In genomic region chr11:67993821-67994220, GRCh38 we compare ENCODE assay signal across 8 cellular contexts. TPM values are rescaled to one million over a fixed set of nuclear protein-coding genes. Genes with fewer than 3 reads are reported as not detected.
DNase-seq lines count a peak whose midpoint lies in the region; ATAC-seq, FAIRE-seq and TF ChIP-seq lines count a peak whose summit lies in the region.
"Not testable (repeated sequence)": the region's sequence is repeated elsewhere in the genome, so short reads cannot be mapped to it uniquely, and the experiment has no call there.

No MANE protein-coding gene starts in this region.

- not testable (repeated sequence) for H3K4me2 ChIP-seq in OCI-LY1 (ENCODE audit: low read length); K562 (ENCODE audit: insufficient read depth, low read length)

- H3K4me1 ChIP-seq in OCI-LY1 (ENCODE audit: insufficient read depth, low read length, severe bottlenecking) (peaks cover 17% of the 10 kb centered on the region), K562 (replicated peaks in 1 of 2; ENCODE audit: control insufficient read depth in 2 of 2, insufficient read depth in 2 of 2, low read length in 2 of 2) (peaks cover 8 to 33% of the 10 kb centered on the region in 2 experiments; a peak in 4 of 5 replicates)

- in situ Hi-C loops in K562 (cut with MboI) = not testable (repeated sequence)

- not testable (repeated sequence) for H3K4me3 ChIP-seq in OCI-LY1 (ENCODE audit: low read depth, low read length, poor library complexity, severe bottlenecking); K562

- H3K9me1 ChIP-seq in K562 (ENCODE audit: control insufficient read depth, insufficient read depth, low read length) = not testable (repeated sequence)

- not testable (repeated sequence) for H3K27ac Mint-ChIP-seq in neural crest cell (ENCODE audit: unreplicated experiment)

- WGBS in K562 (ENCODE audit: insufficient coverage, low coverage, missing lambda C conversion rate) = 7% methylated on average over 11 of the region's 12 CpGs

- POLR2A ChIA-PET in K562 (lab: Yijun Ruan, JAX) = interaction anchor here (1.2 kb wide), 1 partner anchor 44 kb away, joined by 3 read pairs; no protein-coding TSS in a partner anchor

- H3F3A ChIP-seq in OCI-LY1 (ENCODE audit: insufficient read depth, low read length) = not testable (repeated sequence)

- not testable (repeated sequence) for H3K9me2 ChIP-seq in OCI-LY1 (ENCODE audit: low read depth, low read length)

- H3K27me3 Mint-ChIP-seq in neural crest cell (ENCODE audit: low read depth) = peaks cover 46% of the 10 kb centered on the region

- not testable (repeated sequence) for H3K79me2 ChIP-seq in OCI-LY1 (ENCODE audit: insufficient read depth, low read length); K562 (ENCODE audit: control insufficient read depth, insufficient read depth, low read length)

- not testable (repeated sequence) for H3K9ac ChIP-seq in OCI-LY1 (ENCODE audit: low read length); K562 (ENCODE audit: insufficient read depth in 1 of 2, low read depth in 2 of 2, low read length in 2 of 2)

- H3K27ac ChIP-seq in OCI-LY1 (ENCODE audit: low read depth, low read length, poor library complexity, severe bottlenecking) = peak overlapping the region; percentile 49
- not testable (repeated sequence) for H3K27ac ChIP-seq in K562 (ENCODE audit: extremely low read depth, low read depth, low read length)

- not testable (repeated sequence) for H3K4me1 Mint-ChIP-seq in neural crest cell

- not testable (repeated sequence) for H3K27me3 ChIP-seq in OCI-LY1 (ENCODE audit: insufficient read depth, low read length); K562 (ENCODE audit: control insufficient read depth in 2 of 2, insufficient read depth in 2 of 2, low read length in 2 of 2)

- peak; percentile 54 for DNase-seq in COR-L47 (lab: John Stamatoyannopoulos, UW)
- DNase-seq in HT-29 (ENCODE audit: low spot score) = peak; percentile 50
- peak; percentile 28 to 29 for DNase-seq in activated CD4-positive, alpha-beta T cell treated with anti-CD3 and anti-CD28 coated beads, Interleukin-2, amount 50 U/mL, for 4 hours
- DNase-seq in K562 (ENCODE audit: extremely low read depth in 1 of 4, low spot score in 3 of 4) = peak in 2 of 4 experiments; percentile 5 to 50
- DNase-seq in germinal center (ENCODE audit: low spot score) = peak; percentile 42
- not testable (repeated sequence) for DNase-seq in neural crest cell (ENCODE audit: low read depth, low spot score)
- peak; percentile 13 for DNase-seq in superior temporal gyrus (ENCODE audit: extremely low spot score)

- H3K4me3 Mint-ChIP-seq in neural crest cell = not testable (repeated sequence)

- intact Hi-C loops in K562 (cut with micrococcal nuclease) = not testable (repeated sequence)

- not testable (repeated sequence) for H3K36me3 ChIP-seq in OCI-LY1 (ENCODE audit: insufficient read depth, low read length); K562 (ENCODE audit: control insufficient read depth, insufficient read depth, low read length)

- not testable (repeated sequence) for TF ChIP-seq EP300 in K562 (IDR thresholded peaks at IDR 0.05; ENCODE audit: low read length)

- not testable (repeated sequence) for H3K9me3 Mint-ChIP-seq in neural crest cell

- not testable (repeated sequence) for ATAC-seq in K562

- not testable (repeated sequence) for H2AFZ ChIP-seq in OCI-LY1 (ENCODE audit: low read length); K562 (ENCODE audit: low read depth, low read length)

- H3K36me3 Mint-ChIP-seq in neural crest cell (ENCODE audit: low read depth) = not testable (repeated sequence)

- TF ChIP-seq RAD21 in K562 (CRISPR knock-in tag; conservative IDR thresholded peaks at IDR 0.05 in 1 of 2, IDR thresholded peaks at IDR 0.05 in 1 of 2) = peak; percentile 53 to 76

- CTCF ChIA-PET in K562 (lab: Yijun Ruan, JAX; ENCODE audit: low intra/inter-chr PET ratio) = not testable (repeated sequence)

- not testable (repeated sequence) for TF ChIP-seq POLR2A in K562 (conservative IDR thresholded peaks at IDR 0.05)

- not testable (repeated sequence) for BruUV-seq in K562 (replicated peaks; lab: Mats Ljungman, UMichigan)

- H3K9me3 ChIP-seq in OCI-LY1 (ENCODE audit: low read length); K562 (replicated peaks; ENCODE audit: control insufficient read depth, insufficient read depth, low read depth, low read length): not testable (repeated sequence)

- not testable (repeated sequence) for FAIRE-seq in K562 (lab: Jason Lieb, UNC)

- not testable (repeated sequence) for H4K20me1 ChIP-seq in OCI-LY1 (ENCODE audit: insufficient read depth, low read length); K562 (replicated peaks; ENCODE audit: control insufficient read depth, insufficient read depth, low read length)

- TF ChIP-seq CTCF in OCI-LY1 (IDR thresholded peaks at IDR 0.05; ENCODE audit: low read length) = peak; percentile 46
- peak; percentile 59 to 62 (median 59) for TF ChIP-seq CTCF in K562 (IDR thresholded peaks at IDR 0.05 in 2 of 3, conservative IDR thresholded peaks at IDR 0.05 in 1 of 3; ENCODE audit: insufficient read depth in 2 of 3, low read depth in 1 of 3, low read length in 3 of 3)
- TF ChIP-seq CTCF in neural crest cell (conservative IDR thresholded peaks at IDR 0.05) = peak; percentile 72

RNA-seq across cellular contexts. Expression of gene UNC93B1, which starts 10.1 kb away (rescaled TPM):
- total RNA-seq in HT-29 (2014; rRNA removed; shearing (Covaris generic)) = 164 and 197 TPM in 2 replicates
- total RNA-seq in K562 (2011; cell fraction: chromatin; rRNA removed; ENCODE audit: low replicate concordance) = 14.0 and 42.4 TPM in 2 replicates
- 38.0 and 40.8 TPM in 2 replicates for total RNA-seq in K562 (2011; cell fraction: nucleolus; rRNA removed)
- 17.3 and 24.9 TPM in 2 replicates for total RNA-seq in K562 (2011; cell fraction: nucleoplasm; rRNA removed)
- total RNA-seq in K562 (2014; rRNA removed) = 10.1 and 12.2 TPM in 2 replicates
- 3.7 and 4.3 TPM in 2 replicates for total RNA-seq in K562 (2014; rRNA removed; fragmentation: Illumina TruSeq; extraction: Trizol)
- total RNA-seq in K562 (2015; rRNA removed; fragmentation: Illumina TruSeq; extraction: Trizol) = 2.3 and 3.3 TPM in 2 replicates
- total RNA-seq in K562 (2021) = 13.6 and 14.1 TPM in 2 replicates
- polyA plus RNA-seq in K562 (2011; rRNA removed) = 8.6 and 10.0 TPM in 2 replicates
- polyA plus RNA-seq in K562 (2011; cell fraction: cytosol; rRNA removed) = 11.3 and 17.7 TPM in 2 replicates
- 30.9 and 40.1 TPM in 2 replicates for polyA plus RNA-seq in K562 (2011; cell fraction: nucleus; rRNA removed)
- polyA plus RNA-seq in K562 (2012) = 6.5 and 9.5 TPM in 2 replicates
- 5.1 and 6.5 TPM in 2 replicates for polyA plus RNA-seq in K562 (2014; fragmentation: Illumina TruSeq; extraction: Trizol)
- under 1 TPM; 0.10 to 0.17 TPM for polyA plus RNA-seq in K562 (2014; fragmentation: Nextera tagmentation; extraction: Ambion mirVana)
- 7.3 and 11.6 TPM in 2 replicates for polyA plus RNA-seq in K562 (2014; rRNA removed)
- 5.2 and 8.3 TPM in 2 replicates for polyA minus RNA-seq in K562 (2011; rRNA and poly(A)+ RNA removed)
- polyA minus RNA-seq in K562 (2011; cell fraction: cytosol; rRNA and poly(A)+ RNA removed) = 9.3 and 11.6 TPM in 2 replicates
- 12.3 and 12.5 TPM in 2 replicates for polyA minus RNA-seq in K562 (2011; cell fraction: nucleus; rRNA and poly(A)+ RNA removed)
- 3.9 and 4.3 TPM in 2 replicates for total RNA-seq in neural crest cell

RNA-seq across cellular contexts. Expression of gene ALDH3B1, which starts 16.3 kb away (rescaled TPM):
- total RNA-seq in HT-29 (2014; rRNA removed; shearing (Covaris generic)) = 108 and 113 TPM in 2 replicates
- 0.14 and 0.70 TPM in 2 replicates for total RNA-seq in K562 (2011; cell fraction: chromatin; rRNA removed; ENCODE audit: low replicate concordance)
- 0.13 and 0.17 TPM in 2 replicates for total RNA-seq in K562 (2011; cell fraction: nucleolus; rRNA removed)
- total RNA-seq in K562 (2011; cell fraction: nucleoplasm; rRNA removed) = 0.07 and 0.15 TPM in 2 replicates
- total RNA-seq in K562 (2014; rRNA removed) (0.37 TPM in 1 of 2 replicates, not detected in the other), K562 (2014; rRNA removed; fragmentation: Illumina TruSeq; extraction: Trizol) (0.04 TPM in 1 of 2 replicates, not detected in the other), K562 (2015; rRNA removed; fragmentation: Illumina TruSeq; extraction: Trizol) (0.07 and 0.08 TPM in 2 replicates), K562 (2021) (0.13 and 0.35 TPM in 2 replicates), neural crest cell (0.23 and 0.35 TPM in 2 replicates)
- polyA plus RNA-seq in K562 (2011; rRNA removed) (0.10 and 0.19 TPM in 2 replicates), K562 (2014; fragmentation: Illumina TruSeq; extraction: Trizol) (0.06 and 0.15 TPM in 2 replicates), K562 (2014; fragmentation: Nextera tagmentation; extraction: Ambion mirVana) (under 1 TPM in 1 of 2 experiments, not detected in 1; 0.01 TPM), K562 (2014; rRNA removed) (0.21 and 0.43 TPM in 2 replicates)
- polyA plus RNA-seq in K562 (2011; cell fraction: cytosol; rRNA removed) = 0.18 and 0.36 TPM in 2 replicates
- polyA plus RNA-seq in K562 (2011; cell fraction: nucleus; rRNA removed) = 0.21 and 0.30 TPM in 2 replicates
- 0.42 and 1.4 TPM in 2 replicates for polyA plus RNA-seq in K562 (2012)
- 0.03 TPM in 1 of 2 replicates, not detected in the other for polyA minus RNA-seq in K562 (2011; rRNA and poly(A)+ RNA removed)
- 1.5 TPM in 1 of 2 replicates, not detected in the other for polyA minus RNA-seq in K562 (2011; cell fraction: cytosol; rRNA and poly(A)+ RNA removed)
- polyA minus RNA-seq in K562 (2011; cell fraction: nucleus; rRNA and poly(A)+ RNA removed) = 0.11 and 0.54 TPM in 2 replicates

RNA-seq across cellular contexts. Expression of gene NDUFS8, which starts 36.7 kb away (rescaled TPM):
- total RNA-seq in HT-29 (2014; rRNA removed; shearing (Covaris generic)) = 564 and 590 TPM in 2 replicates
- 41.2 and 158 TPM in 2 replicates for total RNA-seq in K562 (2011; cell fraction: chromatin; rRNA removed; ENCODE audit: low replicate concordance)
- total RNA-seq in K562 (2011; cell fraction: nucleolus; rRNA removed) = 168 and 170 TPM in 2 replicates
- total RNA-seq in K562 (2011; cell fraction: nucleoplasm; rRNA removed) = 99.4 and 102 TPM in 2 replicates
- total RNA-seq in K562 (2014; rRNA removed) (351 and 419 TPM in 2 replicates), K562 (2014; rRNA removed; fragmentation: Illumina TruSeq; extraction: Trizol) (60.0 and 91.3 TPM in 2 replicates), K562 (2015; rRNA removed; fragmentation: Illumina TruSeq; extraction: Trizol) (146 and 150 TPM in 2 replicates), K562 (2021) (271 and 294 TPM in 2 replicates), neural crest cell (150 and 155 TPM in 2 replicates)
- polyA plus RNA-seq in K562 (2011; rRNA removed) (67.2 and 68.7 TPM in 2 replicates), K562 (2014; fragmentation: Illumina TruSeq; extraction: Trizol) (101 and 156 TPM in 2 replicates), K562 (2014; fragmentation: Nextera tagmentation; extraction: Ambion mirVana) (10 to 100 TPM; 36.5 to 65.1 TPM), K562 (2014; rRNA removed) (241 and 257 TPM in 2 replicates)
- polyA plus RNA-seq in K562 (2011; cell fraction: cytosol; rRNA removed) = 181 and 505 TPM in 2 replicates
- 116 and 178 TPM in 2 replicates for polyA plus RNA-seq in K562 (2011; cell fraction: nucleus; rRNA removed)
- 247 and 317 TPM in 2 replicates for polyA plus RNA-seq in K562 (2012)
- polyA minus RNA-seq in K562 (2011; rRNA and poly(A)+ RNA removed) = 28.2 and 47.3 TPM in 2 replicates
- polyA minus RNA-seq in K562 (2011; cell fraction: cytosol; rRNA and poly(A)+ RNA removed) = 128 and 135 TPM in 2 replicates
- polyA minus RNA-seq in K562 (2011; cell fraction: nucleus; rRNA and poly(A)+ RNA removed) = 55.5 and 65.1 TPM in 2 replicates

RNA-seq across cellular contexts. Expression of gene TCIRG1, which starts 45.0 kb away (rescaled TPM):
- 219 and 232 TPM in 2 replicates for total RNA-seq in HT-29 (2014; rRNA removed; shearing (Covaris generic))
- total RNA-seq in K562 (2011; cell fraction: chromatin; rRNA removed; ENCODE audit: low replicate concordance) = 106 and 531 TPM in 2 replicates
- 492 and 517 TPM in 2 replicates for total RNA-seq in K562 (2011; cell fraction: nucleolus; rRNA removed)
- total RNA-seq in K562 (2011; cell fraction: nucleoplasm; rRNA removed) = 190 and 232 TPM in 2 replicates
- total RNA-seq in K562 (2014; rRNA removed) (78.0 and 82.8 TPM in 2 replicates), K562 (2014; rRNA removed; fragmentation: Illumina TruSeq; extraction: Trizol) (2.5 and 5.5 TPM in 2 replicates), K562 (2015; rRNA removed; fragmentation: Illumina TruSeq; extraction: Trizol) (24.4 and 28.7 TPM in 2 replicates), K562 (2021) (96.4 and 108 TPM in 2 replicates), neural crest cell (8.1 and 10.2 TPM in 2 replicates)
- polyA plus RNA-seq in K562 (2011; rRNA removed) (31.1 and 72.7 TPM in 2 replicates), K562 (2014; fragmentation: Illumina TruSeq; extraction: Trizol) (13.1 and 33.3 TPM in 2 replicates), K562 (2014; fragmentation: Nextera tagmentation; extraction: Ambion mirVana) (1 to 10 TPM in 1 of 2 experiments, under 1 TPM in 1; 0.49 to 1.9 TPM), K562 (2014; rRNA removed) (113 and 143 TPM in 2 replicates)
- polyA plus RNA-seq in K562 (2011; cell fraction: cytosol; rRNA removed) = 56.1 and 92.6 TPM in 2 replicates
- polyA plus RNA-seq in K562 (2011; cell fraction: nucleus; rRNA removed) = 923 and 1,215 TPM in 2 replicates
- polyA plus RNA-seq in K562 (2012) = 55.4 and 115 TPM in 2 replicates
- polyA minus RNA-seq in K562 (2011; rRNA and poly(A)+ RNA removed) = 9.7 and 11.0 TPM in 2 replicates
- 28.2 and 33.0 TPM in 2 replicates for polyA minus RNA-seq in K562 (2011; cell fraction: cytosol; rRNA and poly(A)+ RNA removed)
- polyA minus RNA-seq in K562 (2011; cell fraction: nucleus; rRNA and poly(A)+ RNA removed) = 139 and 154 TPM in 2 replicates

Comparison
In these comparisons a context has a peak if more than half of its experiments do, and no peak if none do; other contexts are left out.
1. RNA of gene ALDH3B1, which starts 16.3 kb away (total RNA-seq): 108 to 113 TPM in HT-29; 0.23 to 0.35 TPM in neural crest cell and 0.04 to 0.70 TPM in K562; every median in the first group is over 10 times any median in the second.
2. Peak in every context shown above with its lines, with median percentiles within 50 percentile points of each other: CTCF ChIP-seq.